ENCODE assay signal across 9 cellular contexts in genomic region chr11:118911113-118911879, GRCh38. TPM values are rescaled to one million over a fixed set of nuclear protein-coding genes. Genes with fewer than 3 reads are reported as not detected.
DNase-seq lines count a peak whose midpoint lies in the region; ATAC-seq, FAIRE-seq and TF ChIP-seq lines count a peak whose summit lies in the region.
"Had no signal": no experiment of that assay in that cellular context is flagged by ENCODE, and none has a peak within 500 bp of the region (broad histone marks: within the 10 kb centered on the region; RNA-seq: fewer than 3 reads in every experiment).

No MANE protein-coding gene starts in this region.

- peak; percentile 2 for ATAC-seq in CD4-positive, alpha-beta T cell (ENCODE audit: poor library complexity)

- H3K4me3 ChIP-seq in NT2/D1 (ENCODE audit: insufficient read length, low read depth), result peak overlapping the region; percentile 58
- peak overlapping the region; percentile 82 for H3K4me3 ChIP-seq in coronary artery

- DNase-seq in CD4-positive, alpha-beta T cell, result peak in 3 of 10 experiments; percentile 28 to 39 (median 29)
- DNase-seq in NT2/D1 (ENCODE audit: low read depth, low spot score), result no peak
- no peak for DNase-seq in coronary artery (ENCODE audit: low spot score)
- peak; percentile 64 for DNase-seq in myocyte (ENCODE audit: low read depth)
- no peak for DNase-seq in GM19238 (ENCODE audit: insufficient read length, low spot score)
- no peak for DNase-seq in frontal cortex (ENCODE audit: low spot score in 2 of 2)
- DNase-seq in GF-D8 (lab: John Stamatoyannopoulos, UW), result no peak
- DNase-seq in NCI-H187 (lab: John Stamatoyannopoulos, UW), result no peak

- no peaks in the 10 kb centered on the region for H3K9me3 ChIP-seq in CD4-positive, alpha-beta T cell (ENCODE audit: control insufficient read depth, low read length)
- no peaks in the 10 kb centered on the region for H3K9me3 ChIP-seq in NT2/D1 (ENCODE audit: insufficient read depth, low read length)

- CTCF ChIA-PET in CD4-positive, alpha-beta T cell (lab: Charles Lee), result interaction anchor here (0.7 to 4.4 kb wide), 8 partner anchors 13 to 221 kb away, joined by 3 to 42 read pairs (median 4); partner anchors contain the start of gene BCL9L

- H3K4me1 Mint-ChIP-seq in CD4-positive, alpha-beta T cell (ENCODE audit: low read depth), result peaks cover 82% of the 10 kb centered on the region

- peaks cover 33% of the 10 kb centered on the region for H3K36me3 ChIP-seq in NT2/D1 (ENCODE audit: insufficient read depth, insufficient read length, low read length)

- H3K4me3 Mint-ChIP-seq in CD4-positive, alpha-beta T cell, result peak overlapping the region; percentile 77

- intact Hi-C loops in CD4-positive, alpha-beta T cell (cut with DNase I, micrococcal nuclease), result no loop called here

- H3K9ac ChIP-seq in NT2/D1 (ENCODE audit: insufficient read length, low read depth), result peak overlapping the region; percentile 90

- H3K27ac Mint-ChIP-seq in CD4-positive, alpha-beta T cell, result peak overlapping the region; percentile 100

- no peak for FAIRE-seq in frontal cortex (lab: Jason Lieb, UNC)

- peaks cover 56% of the 10 kb centered on the region for H3K36me3 Mint-ChIP-seq in CD4-positive, alpha-beta T cell (ENCODE audit: low read depth)

- peaks cover 31% of the 10 kb centered on the region for H3K4me1 ChIP-seq in NT2/D1 (ENCODE audit: insufficient read depth, insufficient read length)

- TF ChIP-seq CTCF in CD4-positive, alpha-beta T cell (IDR thresholded peaks at IDR 0.05), result no peak
- TF ChIP-seq CTCF in coronary artery (IDR thresholded peaks at IDR 0.05), result no peak

- no peaks in the 10 kb centered on the region for H3K9me3 Mint-ChIP-seq in CD4-positive, alpha-beta T cell

- POLR2A ChIA-PET in CD4-positive, alpha-beta T cell (lab: Charles Lee), result interaction anchor here (1.1 to 10.4 kb wide), 7 partner anchors 17 to 258 kb away, joined by 3 to 157 read pairs (median 7); partner anchors contain the start of gene DDX6

- H3K27ac ChIP-seq in CD4-positive, alpha-beta T cell (ENCODE audit: low read depth, low read length), result peak overlapping the region; percentile 96
- H3K27ac ChIP-seq in coronary artery, result peak overlapping the region; percentile 96 to 100

- H3K27me3 ChIP-seq in CD4-positive, alpha-beta T cell (ENCODE audit: control insufficient read depth, insufficient read depth, low read length), result no peaks in the 10 kb centered on the region
- H3K27me3 ChIP-seq in NT2/D1 (ENCODE audit: insufficient read depth, insufficient read length), result no peaks in the 10 kb centered on the region

- H3K27me3 Mint-ChIP-seq in CD4-positive, alpha-beta T cell, result no peaks in the 10 kb centered on the region

RNA-seq across cellular contexts. Expression of gene BCL9L, which starts 14.4 kb away (rescaled TPM):
- 100 to 1,000 TPM; 326 to 332 TPM for total RNA-seq in CD4-positive, alpha-beta T cell
- total RNA-seq in myocyte (15.2 and 22.1 TPM in 2 replicates), frontal cortex (8.6 TPM)
- 36.4 TPM for polyA plus RNA-seq in myocyte (2012)

RNA-seq across cellular contexts. Expression of gene CXCR5, which starts 27.6 kb away (rescaled TPM):
- 10 to 100 TPM; 13.2 to 14.3 TPM for total RNA-seq in CD4-positive, alpha-beta T cell
- not detected in 2 replicates for total RNA-seq in myocyte
- polyA plus RNA-seq in myocyte (2012), result not detected
- not detected for total RNA-seq in frontal cortex
- total RNA-seq: lung microvascular endothelial cell had no signal

RNA-seq across cellular contexts. Expression of gene UPK2, which starts 44.8 kb away (rescaled TPM):
- total RNA-seq in CD4-positive, alpha-beta T cell, result under 1 TPM in 1 of 2 experiments, not detected in 1; 0.27 TPM
- total RNA-seq in myocyte, result not detected in 2 replicates
- polyA plus RNA-seq in myocyte (2012), result 0.82 TPM
- not detected for total RNA-seq in frontal cortex
- total RNA-seq: lung microvascular endothelial cell had no signal

Comparison
In these comparisons a context has a peak if more than half of its experiments do, and no peak if none do; other contexts are left out.
1. RNA of gene BCL9L, which starts 14.4 kb away (total RNA-seq): 326 to 332 TPM in CD4-positive, alpha-beta T cell; 15.2 to 22.1 TPM in myocyte and 8.6 TPM in frontal cortex (single experiment); every median in the first group is over 10 times any median in the second.
2. RNA of gene CXCR5, which starts 27.6 kb away (total RNA-seq): 13.2 to 14.3 TPM in CD4-positive, alpha-beta T cell; not detected in myocyte and not detected in frontal cortex (single experiment); every median in the first group is over 10 times any median in the second.